Comparison of ENCODE assay signal across 11 cellular contexts in the genomic region with DNA sequence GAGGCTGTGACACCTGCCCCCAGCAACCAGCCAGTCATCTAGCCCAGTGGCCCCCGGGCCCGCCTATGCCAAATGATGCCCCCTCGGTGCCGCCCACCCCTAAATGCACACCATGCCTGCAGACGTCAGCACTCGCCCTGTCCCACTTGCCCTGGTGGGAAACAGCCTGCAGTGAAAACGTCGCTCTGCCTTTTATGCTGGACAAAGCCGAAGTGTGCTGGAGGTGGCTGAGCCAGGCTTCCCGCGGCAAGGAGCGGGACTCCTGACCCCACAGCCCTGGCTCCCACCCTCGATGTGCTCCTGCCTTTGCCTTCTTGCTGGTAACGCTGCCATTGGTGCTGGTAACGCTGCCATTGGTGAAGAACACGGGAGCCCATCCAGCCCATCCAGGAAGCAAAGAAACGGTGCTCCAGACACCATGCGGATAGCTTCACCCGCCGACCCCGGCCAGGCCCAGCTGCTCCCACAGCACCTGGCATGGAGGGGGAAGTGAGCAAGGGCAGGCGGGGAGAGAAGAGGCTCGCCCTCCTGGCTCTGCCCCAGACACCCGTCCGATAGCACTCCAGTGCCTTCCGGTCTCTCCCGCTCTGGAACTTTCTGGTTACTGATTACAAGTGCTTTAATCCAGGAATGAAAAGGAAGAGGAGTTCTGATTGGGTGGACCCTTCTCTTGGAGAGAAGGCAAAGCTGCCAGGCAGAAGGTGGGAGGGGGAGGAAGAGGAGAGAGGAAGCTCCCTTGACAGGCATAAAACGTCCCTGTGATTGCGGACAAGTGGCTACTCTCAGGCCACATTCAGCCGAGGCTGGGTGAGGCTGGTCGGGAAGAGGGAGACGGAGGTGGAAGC. TPM values are rescaled to one million over a fixed set of nuclear protein-coding genes. Genes with fewer than 3 reads are reported as not detected.
DNase-seq lines count a peak whose midpoint lies in the region; ATAC-seq and TF ChIP-seq lines count a peak whose summit lies in the region.
"Had no signal": no experiment of that assay in that cellular context is flagged by ENCODE, and none has a peak within 500 bp of the region (broad histone marks: within the 10 kb centered on the region; RNA-seq: fewer than 3 reads in every experiment).

No MANE protein-coding gene starts in this region.

- H2AFZ ChIP-seq in IMR-90 (replicated peaks; ENCODE audit: low read length, poor library complexity): no peak overlapping the region
- H2AFZ ChIP-seq: hepatocyte had no signal

- peaks cover 23% of the 10 kb centered on the region for H3K27me3 ChIP-seq in IMR-90 (ENCODE audit: control insufficient read depth, insufficient read depth, low read length)
- no peaks in the 10 kb centered on the region for H3K27me3 ChIP-seq in body of pancreas
- peaks cover 0 to 70% (median 15%) of the 10 kb centered on the region in 7 donors for H3K27me3 ChIP-seq in spleen (replicated peaks in 1 of 7)
- peaks cover 0 to 33% (median 4%) of the 10 kb centered on the region in 4 donors for H3K27me3 ChIP-seq in esophagus squamous epithelium
- H3K27me3 ChIP-seq: hepatocyte had no signal

- ATAC-seq in IMR-90 (ENCODE audit: low read depth): no peak
- ATAC-seq in body of pancreas: peak; percentile 33
- no peak for ATAC-seq in activated T-cell treated with anti-CD3 and anti-CD28 coated beads, Interleukin-2, amount 50 U/mL, for 72 hours (replicated peaks in 1 of 2)
- ATAC-seq: effector memory CD8-positive, alpha-beta T cell; stimulated activated effector memory CD8-positive, alpha-beta T cell treated with anti-CD3 and anti-CD28 coated beads, Interleukin-12 subunit alpha, Interleukin-12 subunit beta, amount 100 ng/mL, for 72 hours had no signal

- H2AK5ac ChIP-seq in IMR-90 (ENCODE audit: low read depth, low read length): no peak overlapping the region

- 86% methylated on average over 20 of the region's 32 CpGs; no CpG with 5 or more reads in 1 of the 2 experiments for WGBS in IMR-90 (ENCODE audit: extremely low coverage in 2 of 2, insufficient read length in 1 of 2), 2 experiments
- 50 to 51% methylated on average over 18 to 32 of the region's 32 CpGs for WGBS in body of pancreas, 2 donors
- WGBS in spleen, 5 donors: 47 to 64% (median 56%) methylated on average over 25 to 32 of the region's 32 CpGs
- 77 to 83% methylated on average over 19 to 30 of the region's 32 CpGs for WGBS in esophagus squamous epithelium, 2 donors

- CTCF ChIA-PET in IMR-90 (lab: Yijun Ruan, JAX): no interaction called here

- no peak overlapping the region for H3K14ac ChIP-seq in IMR-90 (replicated peaks; ENCODE audit: low read depth, low read length)

- in situ Hi-C loops in IMR-90 (cut with MboI; ENCODE audit: low sequenced_read_pairs): loop anchor here (5.0 kb wide), 1 partner anchor 66 kb away; no protein-coding TSS in a partner anchor

- H2BK5ac ChIP-seq in IMR-90 (ENCODE audit: low read depth, low read length, poor library complexity, severe bottlenecking): no peak overlapping the region

- H3K27ac Mint-ChIP-seq in activated T-cell treated with anti-CD3 and anti-CD28 coated beads, Interleukin-2, amount 50 U/mL, for 72 hours: no peak overlapping the region
- H3K27ac Mint-ChIP-seq: effector memory CD8-positive, alpha-beta T cell; stimulated activated effector memory CD8-positive, alpha-beta T cell treated with anti-CD3 and anti-CD28 coated beads, Interleukin-12 subunit alpha, Interleukin-12 subunit beta, amount 100 ng/mL, for 72 hours had no signal

- H4K5ac ChIP-seq in IMR-90 (ENCODE audit: low read depth, low read length): no peak overlapping the region

- TF ChIP-seq POLR2A in IMR-90 (IDR thresholded peaks at IDR 0.05; ENCODE audit: low read depth, low read length): no peak
- TF ChIP-seq POLR2A in body of pancreas (IDR thresholded peaks at IDR 0.05): no peak
- TF ChIP-seq POLR2A in spleen (IDR thresholded peaks at IDR 0.05): no peak
- TF ChIP-seq POLR2A in esophagus squamous epithelium (IDR thresholded peaks at IDR 0.05): no peak

- peak overlapping the region; percentile 42 for H2AK9ac ChIP-seq in IMR-90 (replicated peaks; ENCODE audit: low read depth, low read length, poor library complexity)

- peaks cover 11% of the 10 kb centered on the region for H3K4me1 Mint-ChIP-seq in activated T-cell treated with anti-CD3 and anti-CD28 coated beads, Interleukin-2, amount 50 U/mL, for 72 hours (ENCODE audit: low read depth)

- no peak overlapping the region for H2BK120ac ChIP-seq in IMR-90 (ENCODE audit: low read depth, low read length)

- POLR2A ChIA-PET in IMR-90 (lab: Charles Lee; ENCODE audit: unreplicated experiment): no interaction called here

- no TSS peak for BruUV-seq in IMR-90 (replicated peaks; lab: Mats Ljungman, UMichigan)

- no peak overlapping the region for H3K9ac ChIP-seq in IMR-90 (ENCODE audit: low read depth, low read length)

- peaks cover 2 to 5% of the 10 kb centered on the region in 2 donors for H3K9me3 Mint-ChIP-seq in activated T-cell treated with anti-CD3 and anti-CD28 coated beads, Interleukin-2, amount 50 U/mL, for 72 hours
- H3K9me3 Mint-ChIP-seq: effector memory CD8-positive, alpha-beta T cell had no signal

- H2BK20ac ChIP-seq in IMR-90 (ENCODE audit: low read depth, low read length): no peak overlapping the region

- intact Hi-C loops in IMR-90 (cut with micrococcal nuclease): no loop called here
- intact Hi-C loops in body of pancreas (cut with DNase I): no loop called here
- intact Hi-C loops in spleen (cut with DNase I; ENCODE audit: low total_unique reads): no loop called here
- intact Hi-C loops in esophagus squamous epithelium (cut with DNase I): no loop called here

- no peak overlapping the region for H2BK15ac ChIP-seq in IMR-90 (ENCODE audit: low read depth, low read length)

- no peak overlapping the region for H3K18ac ChIP-seq in IMR-90 (ENCODE audit: low read depth, low read length)

- H3K9me3 ChIP-seq in IMR-90 (ENCODE audit: control insufficient read depth, insufficient read depth, low read length) (peaks cover 1% of the 10 kb centered on the region; the same call in 1 of the 2 replicates), body of pancreas (no peaks in the 10 kb centered on the region), spleen (peaks cover 0 to 7% (median 0%) of the 10 kb centered on the region in 8 donors), esophagus squamous epithelium (no peaks in the 10 kb centered on the region)

- peaks cover 5 to 9% of the 10 kb centered on the region in 2 donors for H3K36me3 Mint-ChIP-seq in activated T-cell treated with anti-CD3 and anti-CD28 coated beads, Interleukin-2, amount 50 U/mL, for 72 hours (ENCODE audit: insufficient read depth in 2 of 2)

- H3K4ac ChIP-seq in IMR-90 (ENCODE audit: low read depth, low read length): no peak overlapping the region

- H3K4me3 Mint-ChIP-seq in activated T-cell treated with anti-CD3 and anti-CD28 coated beads, Interleukin-2, amount 50 U/mL, for 72 hours: no peak overlapping the region
- H3K4me3 Mint-ChIP-seq: effector memory CD8-positive, alpha-beta T cell; stimulated activated effector memory CD8-positive, alpha-beta T cell treated with anti-CD3 and anti-CD28 coated beads, Interleukin-12 subunit alpha, Interleukin-12 subunit beta, amount 100 ng/mL, for 72 hours had no signal

- TF ChIP-seq RAD21 in IMR-90 (IDR thresholded peaks at IDR 0.05; ENCODE audit: low read length): no peak

- no peak for TF ChIP-seq CTCF in IMR-90 (conservative IDR thresholded peaks at IDR 0.05; ENCODE audit: low read depth, low read length)
- no peak for TF ChIP-seq CTCF in body of pancreas (IDR thresholded peaks at IDR 0.05)
- TF ChIP-seq CTCF in spleen (IDR thresholded peaks at IDR 0.05 in 8 of 11, conservative IDR thresholded peaks at IDR 0.05 in 3 of 11): no peak
- TF ChIP-seq CTCF in esophagus squamous epithelium (IDR thresholded peaks at IDR 0.05): no peak

- no peaks in the 10 kb centered on the region for H3K9me1 ChIP-seq in IMR-90 (ENCODE audit: insufficient read depth, low read length)

- H3K56ac ChIP-seq in IMR-90 (ENCODE audit: extremely low read depth, insufficient read depth, low read length): no peak overlapping the region

- H3K27ac ChIP-seq in IMR-90 (ENCODE audit: insufficient read depth, low read length) (no peak overlapping the region), body of pancreas (peak overlapping the region in 3 of 4 donors; percentile 39 to 61 (median 49)), spleen (peak overlapping the region in 7 of 8 donors; percentile 54 to 80 (median 73)), esophagus squamous epithelium (peak overlapping the region in 1 of 4 donors; percentile 29)
- H3K27ac ChIP-seq: hepatocyte had no signal

- DNase-seq in IMR-90 (no peak), body of pancreas (peak in 3 of 4 donors; percentile 68 to 74 (median 73)), kidney glomerular epithelial cell (lab: John Stamatoyannopoulos, UW) (peak; percentile 74), spleen (peak; percentile 84), hippocampal formation (lab: John Stamatoyannopoulos, UW) (no peak), esophagus squamous epithelium (lab: John Stamatoyannopoulos, UW) (no peak)
- DNase-seq in activated T-cell treated with anti-CD3 and anti-CD28 coated beads, Interleukin-2, amount 50 U/mL, for 72 hours: no peak
- DNase-seq: effector memory CD8-positive, alpha-beta T cell; MM.1S had no signal

- H3K36me3 ChIP-seq in IMR-90 (ENCODE audit: control insufficient read depth, insufficient read depth, low read length): peaks cover 15% of the 10 kb centered on the region; the same call in 1 of the 2 replicates
- no peaks in the 10 kb centered on the region for H3K36me3 ChIP-seq in body of pancreas (replicated peaks in 1 of 2; ENCODE audit: insufficient read depth in 1 of 2, low read depth in 2 of 2)
- H3K36me3 ChIP-seq in spleen: peaks cover 0 to 4% (median 0%) of the 10 kb centered on the region in 6 donors
- peaks cover 0 to 13% (median 0%) of the 10 kb centered on the region in 3 donors for H3K36me3 ChIP-seq in esophagus squamous epithelium

- H3K27me3 Mint-ChIP-seq in activated T-cell treated with anti-CD3 and anti-CD28 coated beads, Interleukin-2, amount 50 U/mL, for 72 hours (ENCODE audit: low read depth): peaks cover 27% of the 10 kb centered on the region

- dilution Hi-C loops in IMR-90 (cut with HindIII; ENCODE audit: low sequenced_read_pairs, unreplicated experiment): no loop called here

- no peak overlapping the region for H3K23ac ChIP-seq in IMR-90 (ENCODE audit: low read depth, low read length)

- no peak overlapping the region for H3K4me2 ChIP-seq in IMR-90 (ENCODE audit: low read depth, low read length)
- H3K4me2 ChIP-seq: hepatocyte had no signal

- H3K4me3 ChIP-seq in IMR-90 (ENCODE audit: insufficient read depth, low read depth, low read length) (no peak overlapping the region), body of pancreas (no peak overlapping the region), spleen (peak overlapping the region in 1 of 8 donors; percentile 87), esophagus squamous epithelium (no peak overlapping the region)
- H3K4me3 ChIP-seq: hepatocyte had no signal

- H4K91ac ChIP-seq in IMR-90 (ENCODE audit: insufficient read depth, low read depth, low read length): no peak overlapping the region

- H4K8ac ChIP-seq in IMR-90 (ENCODE audit: low read depth in 2 of 2, low read length in 2 of 2): no peak overlapping the region

- H4K20me1 ChIP-seq in IMR-90 (ENCODE audit: insufficient read depth, low read length): peaks cover 3% of the 10 kb centered on the region

- peaks cover 0 to 19% of the 10 kb centered on the region in 2 experiments; a peak in 3 of 4 replicates for H3K79me1 ChIP-seq in IMR-90 (ENCODE audit: low read depth in 1 of 2, low read length in 2 of 2)

- H3K4me1 ChIP-seq in IMR-90 (ENCODE audit: control insufficient read depth, insufficient read depth, low read length) (peaks cover 5% of the 10 kb centered on the region), body of pancreas (peaks cover 62% of the 10 kb centered on the region), spleen (peaks cover 14 to 54% (median 39%) of the 10 kb centered on the region in 6 donors), esophagus squamous epithelium (peaks cover 15 to 67% (median 25%) of the 10 kb centered on the region in 3 donors)

RNA-seq across cellular contexts. Expression of a gene that starts 4.0 kb away (rescaled TPM):
- total RNA-seq in IMR-90 (2012; rRNA removed) (18.3 and 22.8 TPM in 2 replicates), body of pancreas (10 to 100 TPM in 1 of 2 donors, 1 to 10 TPM in 1; 8.0 to 11.5 TPM), spleen (10 to 100 TPM; 12.7 to 33.2 (median 23.4) TPM), esophagus squamous epithelium (100 to 1,000 TPM in 3 of 4 donors, 10 to 100 TPM in 1; 87.8 to 175 (median 105) TPM)
- polyA plus RNA-seq in IMR-90 (2012; rRNA removed) (32.6 and 36.1 TPM in 2 replicates), spleen (10 to 100 TPM in 1 of 3 donors, 1 to 10 TPM in 2; 2.8 to 11.8 (median 4.4) TPM)
- polyA plus RNA-seq in IMR-90 (2012; cell fraction: cytosol; rRNA removed): 27.3 and 38.0 TPM in 2 replicates
- polyA plus RNA-seq in IMR-90 (2012; cell fraction: nucleus; rRNA removed; ENCODE audit: low replicate concordance): 37.9 and 82.6 TPM in 2 replicates
- 1 to 10 TPM; 8.7 TPM for total RNA-seq in activated T-cell treated with anti-CD3 and anti-CD28 coated beads, Interleukin-2, amount 50 U/mL, for 72 hours

RNA-seq across cellular contexts. Expression of a gene that starts 39.3 kb away (rescaled TPM):
- total RNA-seq in IMR-90 (2012; rRNA removed) (5.0 and 7.2 TPM in 2 replicates), body of pancreas (10 to 100 TPM; 10.4 to 32.3 TPM), spleen (10 to 100 TPM; 23.0 to 35.7 (median 31.5) TPM), esophagus squamous epithelium (10 to 100 TPM; 16.7 to 23.8 (median 22.1) TPM)
- polyA plus RNA-seq in IMR-90 (2012; rRNA removed) (40.3 and 44.2 TPM in 2 replicates), spleen (10 to 100 TPM; 24.0 to 41.1 (median 25.4) TPM)
- polyA plus RNA-seq in IMR-90 (2012; cell fraction: cytosol; rRNA removed): 36.0 and 41.8 TPM in 2 replicates
- polyA plus RNA-seq in IMR-90 (2012; cell fraction: nucleus; rRNA removed; ENCODE audit: low replicate concordance): 18.8 and 27.5 TPM in 2 replicates
- 10 to 100 TPM; 11.2 to 12.2 TPM for total RNA-seq in activated T-cell treated with anti-CD3 and anti-CD28 coated beads, Interleukin-2, amount 50 U/mL, for 72 hours

Comparison
In these comparisons a context has a peak if more than half of its experiments do, and no peak if none do; other contexts are left out.
1. DNase-seq: peak in body of pancreas (3 of 4), kidney glomerular epithelial cell (single experiment) and spleen (single experiment); none in IMR-90 (single experiment), hippocampal formation (0 of 2), activated T-cell treated with anti-CD3 and anti-CD28 coated beads, Interleukin-2, amount 50 U/mL, for 72 hours (0 of 2) and esophagus squamous epithelium (single experiment).